11 cellular contexts compared by ENCODE assay signal in the genomic region with DNA sequence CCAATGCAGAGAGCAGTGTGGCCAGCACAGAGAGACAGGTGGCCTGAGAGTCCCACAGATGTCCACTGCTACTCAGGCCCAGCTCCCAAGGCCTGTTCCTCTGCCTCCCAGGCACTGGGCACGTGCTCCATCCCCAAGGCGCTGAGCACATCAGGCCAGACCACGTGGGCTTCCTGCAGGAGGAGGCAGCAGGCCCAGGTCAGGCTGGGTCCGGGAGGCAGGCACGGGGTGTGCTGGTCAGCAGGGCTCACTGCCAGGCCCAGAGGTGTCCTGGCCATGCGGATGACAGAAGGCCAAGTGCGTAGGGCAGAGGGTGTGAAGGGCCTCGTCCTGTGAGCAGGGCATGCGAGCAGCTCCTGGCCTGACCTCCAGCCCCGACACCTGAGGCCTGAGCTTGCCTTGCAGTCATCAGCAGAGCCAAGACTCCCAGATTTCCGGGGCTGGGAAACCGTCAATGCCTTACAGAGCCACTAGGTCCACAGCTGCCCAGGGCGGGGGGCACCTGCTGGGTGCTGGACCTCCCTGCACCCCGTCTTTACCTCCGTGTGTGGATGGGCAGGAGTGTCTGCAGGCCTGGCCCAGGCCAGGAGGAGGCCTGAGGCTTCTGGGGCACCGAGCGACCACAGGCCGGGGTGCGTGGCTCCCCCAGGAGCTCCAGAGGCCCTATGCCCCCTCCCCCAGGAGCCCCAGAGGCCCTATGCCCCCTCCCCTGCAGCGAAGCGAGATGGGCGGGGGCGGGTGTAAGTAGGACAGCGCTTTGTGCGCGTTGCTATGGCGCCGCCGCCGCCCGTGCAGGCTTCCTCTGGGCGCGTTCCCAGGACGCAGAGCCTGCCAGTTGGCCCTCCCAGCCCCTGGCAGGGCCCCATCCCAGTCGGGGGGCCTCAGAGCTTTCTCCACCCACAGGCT. TPM values are rescaled to one million over a fixed set of nuclear protein-coding genes. Genes with fewer than 3 reads are reported as not detected.
DNase-seq lines count a peak whose midpoint lies in the region; ATAC-seq and TF ChIP-seq lines count a peak whose summit lies in the region.
"Had no signal": no experiment of that assay in that cellular context is flagged by ENCODE, and none has a peak within 500 bp of the region (broad histone marks: within the 10 kb centered on the region; RNA-seq: fewer than 3 reads in every experiment).

No MANE protein-coding gene starts in this region.

- no peak overlapping the region for H3K9ac ChIP-seq in mesendoderm (ENCODE audit: low read length)
- H3K9ac ChIP-seq: KMS-11 had no signal

- no peak overlapping the region for H2BK5ac ChIP-seq in mesendoderm (ENCODE audit: low read length)

- no peak overlapping the region for H3K18ac ChIP-seq in mesendoderm (ENCODE audit: low read length)

- H4K5ac ChIP-seq in mesendoderm (ENCODE audit: low read length): no peak overlapping the region

- DNase-seq in NCI-H1694 (lab: John Stamatoyannopoulos, UW) (peak; percentile 42), mesendoderm (no peak), testis (peak; percentile 67), SW480 (ENCODE audit: low spot score) (no peak), kidney glomerular epithelial cell (lab: John Stamatoyannopoulos, UW) (no peak)
- DNase-seq: activated T-cell treated with anti-CD3 and anti-CD28 coated beads, Interleukin-2, amount 50 U/mL, for 48 hours; NCI-H82; T1000 had no signal

- no peak overlapping the region for H2BK120ac ChIP-seq in mesendoderm (ENCODE audit: low read depth, low read length)

- no peak for TF ChIP-seq POLR2A in testis (IDR thresholded peaks at IDR 0.05)

- H3K79me1 ChIP-seq in mesendoderm (ENCODE audit: low read length): no peaks in the 10 kb centered on the region

- H3K4ac ChIP-seq in mesendoderm (ENCODE audit: low read depth, low read length): no peak overlapping the region

- H2AK5ac ChIP-seq in mesendoderm (ENCODE audit: low read length): no peak overlapping the region

- H4K8ac ChIP-seq in mesendoderm (ENCODE audit: low read depth, low read length): no peak overlapping the region

- H3K4me2 ChIP-seq in mesendoderm (ENCODE audit: low read length): no peak overlapping the region
- H3K4me2 ChIP-seq: KMS-11 had no signal

- no peak overlapping the region for H3K23ac ChIP-seq in mesendoderm (ENCODE audit: low read length)

- no peak for TF ChIP-seq CTCF in testis (IDR thresholded peaks at IDR 0.05)

- H3K36me3 ChIP-seq in ectodermal cell (ENCODE audit: control insufficient read depth, insufficient read depth, low read length) (no peaks in the 10 kb centered on the region), mesendoderm (ENCODE audit: control insufficient read depth, insufficient read depth, low read length) (no peaks in the 10 kb centered on the region), testis (ENCODE audit: low read depth, missing control alignments) (no peaks in the 10 kb centered on the region)

- H3K4me1 ChIP-seq in ectodermal cell (ENCODE audit: control insufficient read depth, insufficient read depth, low read length) (peaks cover 50% of the 10 kb centered on the region), mesendoderm (ENCODE audit: control insufficient read depth, low read depth, low read length) (peaks cover 7% of the 10 kb centered on the region), testis (peaks cover 60% of the 10 kb centered on the region)

- H3K79me2 ChIP-seq in mesendoderm (ENCODE audit: control insufficient read depth, insufficient read depth, low read length): no peaks in the 10 kb centered on the region

- H3K27me3 ChIP-seq in ectodermal cell (ENCODE audit: control insufficient read depth, insufficient read depth, low read length, poor library complexity, severe bottlenecking) (no peaks in the 10 kb centered on the region), mesendoderm (ENCODE audit: insufficient read depth, low read length, poor library complexity) (no peaks in the 10 kb centered on the region), testis (no peaks in the 10 kb centered on the region)

- 83 to 87% methylated on average over 35 of the region's 35 CpGs for WGBS in ectodermal cell, 2 experiments
- WGBS in mesendoderm (ENCODE audit: extremely low coverage, insufficient coverage, low lambda C conversion rate): no CpG with 5 or more reads among the region's 35 CpGs
- WGBS in testis, 2 donors: 44 to 48% methylated on average over 23 of the region's 35 CpGs

- H2BK15ac ChIP-seq in mesendoderm (replicated peaks; ENCODE audit: low read depth): no peak overlapping the region

- H3K9me3 ChIP-seq in ectodermal cell (ENCODE audit: control insufficient read depth, low read length) (no peaks in the 10 kb centered on the region), testis (no peaks in the 10 kb centered on the region)

- H3K56ac ChIP-seq in mesendoderm (ENCODE audit: low read length): peak overlapping the region; percentile 18

- no peak for ATAC-seq in HG03342 (IDR thresholded peaks at IDR 0.05; ENCODE audit: unreplicated experiment)

- H3K27ac ChIP-seq in ectodermal cell (ENCODE audit: insufficient read depth, low read depth, low read length, poor library complexity, severe bottlenecking) (peak overlapping the region; percentile 98), mesendoderm (ENCODE audit: low read depth, low read length) (no peak overlapping the region), testis (peak overlapping the region in 1 of 2 donors; percentile 66)
- H3K27ac ChIP-seq: KMS-11 had no signal

- intact Hi-C loops in testis (cut with DNase I; ENCODE audit: low total_unique reads): no loop called here

- H3K4me3 ChIP-seq in ectodermal cell (ENCODE audit: insufficient read depth, low read depth, low read length) (no peak overlapping the region), mesendoderm (ENCODE audit: low read length) (no peak overlapping the region), testis (no peak overlapping the region)

RNA-seq across cellular contexts. Expression of a gene that starts 15.0 kb away (rescaled TPM):
- 4.6 TPM for polyA plus RNA-seq in ectodermal cell (2013, experiment 1 of 4)
- polyA plus RNA-seq in ectodermal cell (2013, experiment 2 of 4): 4.4 TPM
- 3.9 TPM for polyA plus RNA-seq in ectodermal cell (2013, experiment 3 of 4)
- 3.8 TPM for polyA plus RNA-seq in ectodermal cell (2013, experiment 4 of 4)
- polyA plus RNA-seq in mesendoderm (2013, experiment 1 of 2): 9.6 TPM
- polyA plus RNA-seq in mesendoderm (2013, experiment 2 of 2): 9.5 TPM
- total RNA-seq in testis: 10 to 100 TPM; 19.1 to 29.8 TPM
- 12.1 TPM for polyA plus RNA-seq in testis (ENCODE audit: insufficient read depth, low read depth, low replicate concordance)

RNA-seq across cellular contexts. Expression of a gene that starts 18.5 kb away (rescaled TPM):
- polyA plus RNA-seq in ectodermal cell (2013, experiment 1 of 4): 28.7 TPM
- 26.9 TPM for polyA plus RNA-seq in ectodermal cell (2013, experiment 2 of 4)
- polyA plus RNA-seq in ectodermal cell (2013, experiment 3 of 4): 18.3 TPM
- 21.0 TPM for polyA plus RNA-seq in ectodermal cell (2013, experiment 4 of 4)
- polyA plus RNA-seq in mesendoderm (2013, experiment 1 of 2): 22.9 TPM
- 21.8 TPM for polyA plus RNA-seq in mesendoderm (2013, experiment 2 of 2)
- 100 to 1,000 TPM in 1 of 2 donors, 10 to 100 TPM in 1; 63.4 to 124 TPM for total RNA-seq in testis
- polyA plus RNA-seq in testis (ENCODE audit: insufficient read depth, low read depth, low replicate concordance): 202 TPM

RNA-seq across cellular contexts. Expression of a gene that starts 18.8 kb away (rescaled TPM):
- 28.8 TPM for polyA plus RNA-seq in ectodermal cell (2013, experiment 1 of 4)
- polyA plus RNA-seq in ectodermal cell (2013, experiment 2 of 4): 32.2 TPM
- 31.8 TPM for polyA plus RNA-seq in ectodermal cell (2013, experiment 3 of 4)
- 51.8 TPM for polyA plus RNA-seq in ectodermal cell (2013, experiment 4 of 4)
- polyA plus RNA-seq in mesendoderm (2013, experiment 1 of 2): 27.1 TPM
- 28.2 TPM for polyA plus RNA-seq in mesendoderm (2013, experiment 2 of 2)
- total RNA-seq in testis: 10 to 100 TPM; 28.9 to 68.7 TPM
- 152 TPM for polyA plus RNA-seq in testis (ENCODE audit: insufficient read depth, low read depth, low replicate concordance)

RNA-seq across cellular contexts. Expression of a gene that starts 21.3 kb away (rescaled TPM):
- polyA plus RNA-seq in ectodermal cell (2013, experiment 1 of 4): 293 TPM
- 253 TPM for polyA plus RNA-seq in ectodermal cell (2013, experiment 2 of 4)
- 281 TPM for polyA plus RNA-seq in ectodermal cell (2013, experiment 3 of 4)
- 303 TPM for polyA plus RNA-seq in ectodermal cell (2013, experiment 4 of 4)
- 162 TPM for polyA plus RNA-seq in mesendoderm (2013, experiment 1 of 2)
- polyA plus RNA-seq in mesendoderm (2013, experiment 2 of 2): 164 TPM
- total RNA-seq in testis: 1,000 to 10,000 TPM; 1,148 to 1,322 TPM
- 504 TPM for polyA plus RNA-seq in testis (ENCODE audit: insufficient read depth, low read depth, low replicate concordance)

Comparison
In these comparisons a context has a peak if more than half of its experiments do, and no peak if none do; other contexts are left out.
1. DNase-seq: peak in NCI-H1694 (single experiment) and testis (single experiment); none in mesendoderm (single experiment), SW480 (single experiment) and kidney glomerular epithelial cell (single experiment).